ENCODE assay signal across 3 cellular contexts in genomic region chr5:78971998-78972397, GRCh38.
TF ChIP-seq lines count a peak whose summit lies in the region.

No MANE protein-coding gene starts in this region.

TF ChIP-seq in SK-N-SH treated with all-trans-retinoic acid at 6 μM for 48 hours, 23 proteins besides CTCF, POLR2A, EP300 and RAD21 (continued from another document):
- TF ChIP-seq RARB (CRISPR knock-in tag; IDR thresholded peaks at IDR 0.05) (no peak), BACH2 (CRISPR knock-in tag; IDR thresholded peaks at IDR 0.05; ENCODE audit: borderline replicate concordance) (no peak), ZFP3 (CRISPR knock-in tag; IDR thresholded peaks at IDR 0.05) (no peak), ISL1 (CRISPR knock-in tag; IDR thresholded peaks at IDR 0.05) (no peak), CREB5 (CRISPR knock-in tag; IDR thresholded peaks at IDR 0.05; ENCODE audit: low read depth) (no peak), ZNF565 (CRISPR knock-in tag; conservative IDR thresholded peaks at IDR 0.05; ENCODE audit: low read depth) (no peak), SNAI2 (CRISPR knock-in tag; IDR thresholded peaks at IDR 0.05) (no peak), ZNF70 (CRISPR knock-in tag; IDR thresholded peaks at IDR 0.05) (no peak), ARNTL (CRISPR knock-in tag; IDR thresholded peaks at IDR 0.05; ENCODE audit: borderline replicate concordance, low read depth) (no peak)

TF ChIP-seq in SK-N-SH, 30 proteins besides CTCF, POLR2A, EP300 and RAD21:
- no peak for TF ChIP-seq EZH2phosphoT487 (IDR thresholded peaks at IDR 0.05; ENCODE audit: borderline replicate concordance, low read depth)
- no peak for TF ChIP-seq MEF2A (IDR thresholded peaks at IDR 0.05; ENCODE audit: borderline replicate concordance, low read depth)
- TF ChIP-seq FOSL2 (IDR thresholded peaks at IDR 0.05; ENCODE audit: borderline replicate concordance, low read depth): no peak
- no peak for TF ChIP-seq CHD2 (IDR thresholded peaks at IDR 0.05; ENCODE audit: low read length, partially characterized antibody)
- TF ChIP-seq YY1 (IDR thresholded peaks at IDR 0.05; ENCODE audit: low read depth): no peak
- TF ChIP-seq, protein P1, sequence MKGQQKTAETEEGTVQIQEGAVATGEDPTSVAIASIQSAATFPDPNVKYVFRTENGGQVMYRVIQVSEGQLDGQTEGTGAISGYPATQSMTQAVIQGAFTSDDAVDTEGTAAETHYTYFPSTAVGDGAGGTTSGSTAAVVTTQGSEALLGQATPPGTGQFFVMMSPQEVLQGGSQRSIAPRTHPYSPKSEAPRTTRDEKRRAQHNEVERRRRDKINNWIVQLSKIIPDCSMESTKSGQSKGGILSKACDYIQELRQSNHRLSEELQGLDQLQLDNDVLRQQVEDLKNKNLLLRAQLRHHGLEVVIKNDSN (IDR thresholded peaks at IDR 0.05; ENCODE audit: borderline replicate concordance, low read depth): no peak
- TF ChIP-seq SMC3 (IDR thresholded peaks at IDR 0.05; ENCODE audit: low read depth, low read length): no peak
- no peak for TF ChIP-seq FOXJ3 (CRISPR knock-in tag; IDR thresholded peaks at IDR 0.05)
- no peak for TF ChIP-seq POLR2AphosphoS5 (IDR thresholded peaks at IDR 0.05; ENCODE audit: low read depth, low read length)
- TF ChIP-seq, protein P2, sequence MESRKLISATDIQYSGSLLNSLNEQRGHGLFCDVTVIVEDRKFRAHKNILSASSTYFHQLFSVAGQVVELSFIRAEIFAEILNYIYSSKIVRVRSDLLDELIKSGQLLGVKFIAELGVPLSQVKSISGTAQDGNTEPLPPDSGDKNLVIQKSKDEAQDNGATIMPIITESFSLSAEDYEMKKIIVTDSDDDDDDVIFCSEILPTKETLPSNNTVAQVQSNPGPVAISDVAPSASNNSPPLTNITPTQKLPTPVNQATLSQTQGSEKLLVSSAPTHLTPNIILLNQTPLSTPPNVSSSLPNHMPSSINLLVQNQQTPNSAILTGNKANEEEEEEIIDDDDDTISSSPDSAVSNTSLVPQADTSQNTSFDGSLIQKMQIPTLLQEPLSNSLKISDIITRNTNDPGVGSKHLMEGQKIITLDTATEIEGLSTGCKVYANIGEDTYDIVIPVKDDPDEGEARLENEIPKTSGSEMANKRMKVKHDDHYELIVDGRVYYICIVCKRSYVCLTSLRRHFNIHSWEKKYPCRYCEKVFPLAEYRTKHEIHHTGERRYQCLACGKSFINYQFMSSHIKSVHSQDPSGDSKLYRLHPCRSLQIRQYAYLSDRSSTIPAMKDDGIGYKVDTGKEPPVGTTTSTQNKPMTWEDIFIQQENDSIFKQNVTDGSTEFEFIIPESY (IDR thresholded peaks at IDR 0.05; ENCODE audit: borderline replicate concordance, low read depth): no peak
- TF ChIP-seq, protein P3, sequence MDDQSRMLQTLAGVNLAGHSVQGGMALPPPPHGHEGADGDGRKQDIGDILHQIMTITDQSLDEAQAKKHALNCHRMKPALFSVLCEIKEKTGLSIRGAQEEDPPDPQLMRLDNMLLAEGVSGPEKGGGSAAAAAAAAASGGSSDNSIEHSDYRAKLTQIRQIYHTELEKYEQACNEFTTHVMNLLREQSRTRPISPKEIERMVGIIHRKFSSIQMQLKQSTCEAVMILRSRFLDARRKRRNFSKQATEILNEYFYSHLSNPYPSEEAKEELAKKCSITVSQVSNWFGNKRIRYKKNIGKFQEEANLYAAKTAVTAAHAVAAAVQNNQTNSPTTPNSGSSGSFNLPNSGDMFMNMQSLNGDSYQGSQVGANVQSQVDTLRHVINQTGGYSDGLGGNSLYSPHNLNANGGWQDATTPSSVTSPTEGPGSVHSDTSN (IDR thresholded peaks at IDR 0.05): no peak
- TF ChIP-seq, protein P4, sequence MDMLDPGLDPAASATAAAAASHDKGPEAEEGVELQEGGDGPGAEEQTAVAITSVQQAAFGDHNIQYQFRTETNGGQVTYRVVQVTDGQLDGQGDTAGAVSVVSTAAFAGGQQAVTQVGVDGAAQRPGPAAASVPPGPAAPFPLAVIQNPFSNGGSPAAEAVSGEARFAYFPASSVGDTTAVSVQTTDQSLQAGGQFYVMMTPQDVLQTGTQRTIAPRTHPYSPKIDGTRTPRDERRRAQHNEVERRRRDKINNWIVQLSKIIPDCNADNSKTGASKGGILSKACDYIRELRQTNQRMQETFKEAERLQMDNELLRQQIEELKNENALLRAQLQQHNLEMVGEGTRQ (IDR thresholded peaks at IDR 0.05; ENCODE audit: borderline replicate concordance, low read depth, low read length): no peak
- TF ChIP-seq JUND (IDR thresholded peaks at IDR 0.05): no peak
- no peak for TF ChIP-seq MXI1 (IDR thresholded peaks at IDR 0.05; ENCODE audit: low read depth, low read length)

TF ChIP-seq in HepG2, 621 proteins besides CTCF, POLR2A, EP300 and RAD21:
- peak; percentile 72; the same call in 1 of the 2 replicates for TF ChIP-seq POLR2AphosphoS2 (IDR thresholded peaks at IDR 0.05; ENCODE audit: low read depth, low read length)
- no peak for TF ChIP-seq ZNF629 (CRISPR knock-in tag; conservative IDR thresholded peaks at IDR 0.05)
- TF ChIP-seq RBM22 (optimal IDR thresholded peaks at IDR 0.05; ENCODE audit: low read length): peak; percentile 63
- no peak for TF ChIP-seq ZNF652 (CRISPR knock-in tag; IDR thresholded peaks at IDR 0.05; ENCODE audit: borderline replicate concordance, low read depth)
- no peak for TF ChIP-seq KLF12 (CRISPR knock-in tag; IDR thresholded peaks at IDR 0.05; ENCODE audit: borderline replicate concordance)
- no peak for TF ChIP-seq ZNF281 (CRISPR knock-in tag; IDR thresholded peaks at IDR 0.05; ENCODE audit: borderline replicate concordance)
- no peak for TF ChIP-seq ZNF441 (CRISPR knock-in tag; IDR thresholded peaks at IDR 0.05; ENCODE audit: borderline replicate concordance)
- no peak for TF ChIP-seq ZNF572 (CRISPR knock-in tag; IDR thresholded peaks at IDR 0.05)
- TF ChIP-seq FOXO1 (CRISPR knock-in tag; IDR thresholded peaks at IDR 0.05): no peak
